ENCODE assay signal across 24 cellular contexts in genomic region chr20:64236137-64237088, GRCh38. TPM values are rescaled to one million over a fixed set of nuclear protein-coding genes. Genes with fewer than 3 reads are reported as not detected.
DNase-seq lines count a peak whose midpoint lies in the region; ATAC-seq, FAIRE-seq and TF ChIP-seq lines count a peak whose summit lies in the region.
"Had no signal": no experiment of that assay in that cellular context is flagged by ENCODE, and none has a peak within 500 bp of the region (broad histone marks: within the 10 kb centered on the region; RNA-seq: fewer than 3 reads in every experiment).

No MANE protein-coding gene starts in this region.

- H3K4me3 ChIP-seq in heart right ventricle (no peak overlapping the region), GM12878 (no peak overlapping the region), right lobe of liver (no peak overlapping the region), small intestine (ENCODE audit: low read depth in 1 of 2, low read length in 2 of 2) (no peak overlapping the region)
- H3K4me3 ChIP-seq: SJCRH30 had no signal

- no peak overlapping the region for H3K4me2 ChIP-seq in GM12878 (ENCODE audit: control insufficient read depth, insufficient read depth)

- 89 to 96% methylated on average over 22 to 26 of the region's 27 CpGs for WGBS in heart right ventricle, 2 donors
- 71% methylated on average over 25 of the region's 27 CpGs for WGBS in GM12878 (ENCODE audit: insufficient coverage, insufficient replicate concordance, low lambda C conversion rate, missing lambda C conversion rate)
- 29% methylated on average over 5 of the region's 27 CpGs for WGBS in right lobe of liver (ENCODE audit: insufficient coverage, low coverage, low lambda C conversion rate, missing lambda C conversion rate)
- 64 to 84% (median 67%) methylated on average over 17 to 27 of the region's 27 CpGs for WGBS in small intestine, 3 donors

- TF ChIP-seq RAD21 in GM12878 (IDR thresholded peaks at IDR 0.05; ENCODE audit: insufficient read depth, low read depth, low read length) = no peak

- ATAC-seq in Right ventricle myocardium inferior (no peak), heart right ventricle (no peak), GM12878 (no peak), right lobe of liver (peak in 3 of 4 donors; percentile 14 to 64 (median 50)), HG02763 (IDR thresholded peaks at IDR 0.05; ENCODE audit: unreplicated experiment) (no peak)

- RAD21 ChIA-PET in GM12878 (lab: Charles Lee; ENCODE audit: unreplicated experiment) = no interaction called here

- no TSS peak for BruUV-seq in GM12878 (replicated peaks; lab: Mats Ljungman, UMichigan)

- TF ChIP-seq POLR2A in GM12878 (IDR thresholded peaks at IDR 0.05; ENCODE audit: low read depth, low read length) (no peak), right lobe of liver (IDR thresholded peaks at IDR 0.05) (no peak)

- no peak overlapping the region for H3K9ac ChIP-seq in GM12878 (ENCODE audit: control insufficient read depth, insufficient read depth, low read length)

- no peak for TF ChIP-seq CTCF in heart right ventricle (IDR thresholded peaks at IDR 0.05)
- TF ChIP-seq CTCF in GM12878 (IDR thresholded peaks at IDR 0.05 in 2 of 3, conservative IDR thresholded peaks at IDR 0.05 in 1 of 3; ENCODE audit: control insufficient read depth in 2 of 3, extremely low read depth in 1 of 3, insufficient read depth in 1 of 3, low read depth in 3 of 3, low read length in 3 of 3) = no peak
- no peak for TF ChIP-seq CTCF in right lobe of liver (IDR thresholded peaks at IDR 0.05)

- no peak overlapping the region for H2AFZ ChIP-seq in GM12878 (ENCODE audit: control insufficient read depth, low read depth, low read length)

- H3K4me1 ChIP-seq in heart right ventricle (peaks cover 0 to 27% (median 7%) of the 10 kb centered on the region in 9 donors), GM12878 (ENCODE audit: control insufficient read depth, insufficient read depth, low read length) (peaks cover 12% of the 10 kb centered on the region), right lobe of liver (peaks cover 0 to 44% (median 18%) of the 10 kb centered on the region in 4 donors), small intestine (ENCODE audit: control insufficient read depth in 2 of 2, insufficient read depth in 1 of 2, low read depth in 1 of 2, low read length in 1 of 2) (no peaks in the 10 kb centered on the region)
- H3K4me1 ChIP-seq: SJCRH30 had no signal

- no peaks in the 10 kb centered on the region for H3K79me2 ChIP-seq in GM12878 (ENCODE audit: control insufficient read depth, insufficient read depth, low read length)

- H3K27me3 ChIP-seq in heart right ventricle (no peaks in the 10 kb centered on the region), GM12878 (replicated peaks in 1 of 2; ENCODE audit: control insufficient read depth in 2 of 2, insufficient read depth in 2 of 2, low read length in 1 of 2) (no peaks in the 10 kb centered on the region), right lobe of liver (no peaks in the 10 kb centered on the region), small intestine (ENCODE audit: control insufficient read depth in 2 of 2, insufficient read depth in 2 of 2, low read length in 2 of 2) (no peaks in the 10 kb centered on the region)

- no peak for TF ChIP-seq EP300 in GM12878 (IDR thresholded peaks at IDR 0.05; ENCODE audit: borderline replicate concordance in 1 of 2, control insufficient read depth in 1 of 2, low read depth in 2 of 2, low read length in 2 of 2)

- no peaks in the 10 kb centered on the region for H4K20me1 ChIP-seq in GM12878 (ENCODE audit: control insufficient read depth, insufficient read depth)

- CTCF ChIA-PET in GM12878 (lab: Yijun Ruan, JAX) = interaction anchor here (0.7 to 2.2 kb wide), 3 partner anchors 11 to 49 kb away, joined by 3 to 6 read pairs (median 3); no protein-coding TSS in a partner anchor

- H3K9me3 ChIP-seq in heart right ventricle = no peaks in the 10 kb centered on the region
- H3K9me3 ChIP-seq in GM12878 (replicated peaks; ENCODE audit: control insufficient read depth, insufficient read depth, low read length) = no peaks in the 10 kb centered on the region
- H3K9me3 ChIP-seq in right lobe of liver = no peaks in the 10 kb centered on the region
- no peaks in the 10 kb centered on the region for H3K9me3 ChIP-seq in small intestine (ENCODE audit: control insufficient read depth, low read depth)
- H3K9me3 ChIP-seq: SJCRH30 had no signal

- SMC1A ChIA-PET in GM12878 (lab: Charles Lee; ENCODE audit: uncharacterized antibody, unreplicated experiment) = no interaction called here

- DNase-seq in Right ventricle myocardium inferior (ENCODE audit: missing footprints) = peak; percentile 32
- DNase-seq in heart right ventricle = no peak
- no peak for DNase-seq in GM12878 (ENCODE audit: low read depth, low spot score)
- DNase-seq in right lobe of liver = peak in 2 of 3 donors; percentile 58 to 69
- DNase-seq in small intestine = peak; percentile 8
- no peak for DNase-seq in activated naive CD4-positive, alpha-beta T cell (lab: John Stamatoyannopoulos, UW)
- no peak for DNase-seq in cerebellum (ENCODE audit: low spot score)
- DNase-seq: AML-193; C1 segment of cervical spinal cord; Calu3; H7; KBM-7; MM.1S; NCI-H1048; NCI-H1436; NCI-H1930; NCI-H2227 treated with DMSO at 0.1 percent for 48 hours; NCI-H524; NCI-H774; NK-92 treated with Interleukin-12 subunit alpha and Interleukin-12 subunit beta, amount 100 ng/mL, for 24 hours; SJCRH30 had no signal

- intact Hi-C loops in Right ventricle myocardium inferior (cut with DNase I) = no loop called here
- intact Hi-C loops in heart right ventricle (cut with DNase I) = no loop called here
- intact Hi-C loops in GM12878 (cut with micrococcal nuclease; ENCODE audit: unreplicated experiment) = no loop called here
- intact Hi-C loops in right lobe of liver (cut with DNase I) = no loop called here

- H3K27ac ChIP-seq in heart right ventricle (no peak overlapping the region), GM12878 (ENCODE audit: control insufficient read depth, insufficient read depth) (no peak overlapping the region), right lobe of liver (peak overlapping the region; percentile 6 to 41 (median 37)), small intestine (ENCODE audit: low read depth in 1 of 2, low read length in 1 of 2) (no peak overlapping the region)
- H3K27ac ChIP-seq: RWPE1, SJCRH30 had no signal

- POLR2A ChIA-PET in GM12878 (lab: Charles Lee) = no interaction called here

- H3K36me3 ChIP-seq in heart right ventricle (no peaks in the 10 kb centered on the region), GM12878 (ENCODE audit: control insufficient read depth in 2 of 2, insufficient read depth in 2 of 2, low read length in 1 of 2) (no peaks in the 10 kb centered on the region), right lobe of liver (no peaks in the 10 kb centered on the region), small intestine (ENCODE audit: control insufficient read depth in 2 of 2, insufficient read depth in 2 of 2, low read length in 2 of 2) (no peaks in the 10 kb centered on the region)
- H3K36me3 ChIP-seq: SJCRH30 had no signal

- in situ Hi-C loops in GM12878 (cut with MboI) = no loop called here

- FAIRE-seq in GM12878 (lab: Jason Lieb, UNC) (no peak), small intestine (lab: Jason Lieb, UNC) (no peak)
- FAIRE-seq: G401.6 had no signal

TF ChIP-seq in GM12878, 131 proteins besides CTCF, POLR2A, EP300 and RAD21:
- TF ChIP-seq ZNF274 (IDR thresholded peaks at IDR 0.05; ENCODE audit: insufficient read depth, insufficient read length) (no peak), FOXK2 (IDR thresholded peaks at IDR 0.05) (peak; percentile 16; the same call in 1 of the 2 replicates), SMAD1 (IDR thresholded peaks at IDR 0.05; ENCODE audit: low read depth, partially characterized antibody) (no peak)

RNA-seq across cellular contexts. Expression of gene PCMTD2, which starts 19.1 kb away (rescaled TPM):
- total RNA-seq in Right ventricle myocardium inferior (71.0 TPM), heart right ventricle (10 to 100 TPM; 56.2 to 83.5 (median 69.4) TPM), GM12878 (2014; rRNA removed) (18.2 and 19.3 TPM in 2 replicates), GM12878 (2014; rRNA removed; fragmentation: Illumina TruSeq; extraction: Trizol) (14.8 and 16.8 TPM in 2 replicates), GM12878 (2021) (23.4 and 26.9 TPM in 2 replicates), right lobe of liver (10 to 100 TPM; 24.5 to 39.7 (median 28.6) TPM), cerebellum (93.7 TPM)
- polyA plus RNA-seq in heart right ventricle (10 to 100 TPM; 11.7 to 68.4 TPM), GM12878 (2011; rRNA removed) (36.8 and 53.4 TPM in 2 replicates), GM12878 (2014; fragmentation: Illumina TruSeq; extraction: Trizol) (26.9 and 32.7 TPM in 2 replicates), GM12878 (2014; fragmentation: Nextera tagmentation; extraction: Ambion mirVana) (10 to 100 TPM in 1 of 2 experiments, 1 to 10 TPM in 1; 6.8 to 12.6 TPM), GM12878 (2014; rRNA removed) (25.3 and 33.5 TPM in 2 replicates), GM12878 (2016; fragmentation: Nextera tagmentation; extraction: Ambion mirVana) (10 to 100 TPM; 13.3 to 13.6 TPM), small intestine (10 to 100 TPM; 15.7 to 22.3 (median 19.9) TPM)
- total RNA-seq in GM12878 (2013; cell fraction: nucleolus; rRNA removed) = 67.7 and 69.6 TPM in 2 replicates
- 10.9 TPM for polyA plus RNA-seq in GM12878 (2011; ENCODE audit: low read depth)
- polyA plus RNA-seq in GM12878 (2011; cell fraction: cytosol; rRNA removed) = 23.2 and 23.8 TPM in 2 replicates
- 32.1 and 32.6 TPM in 2 replicates for polyA plus RNA-seq in GM12878 (2011; cell fraction: nucleus; rRNA removed)
- 17.7 and 21.4 TPM in 2 replicates for polyA plus RNA-seq in GM12878 (2012)
- polyA minus RNA-seq in GM12878 (2011; rRNA and poly(A)+ RNA removed) = 19.8 and 23.6 TPM in 2 replicates
- 11.9 and 13.5 TPM in 2 replicates for polyA minus RNA-seq in GM12878 (2011; cell fraction: cytosol; rRNA and poly(A)+ RNA removed)
- polyA minus RNA-seq in GM12878 (2011; cell fraction: nucleus; rRNA and poly(A)+ RNA removed) = 9.2 and 14.6 TPM in 2 replicates

Comparison
In these comparisons a context has a peak if more than half of its experiments do, and no peak if none do; other contexts are left out.
1. DNase-seq: peak in Right ventricle myocardium inferior (single experiment), right lobe of liver (2 of 3) and small intestine (single experiment); none in heart right ventricle (0 of 2), GM12878 (single experiment), activated naive CD4-positive, alpha-beta T cell (0 of 4) and cerebellum (single experiment).
2. ATAC-seq: peak in right lobe of liver (3 of 4); none in Right ventricle myocardium inferior (single experiment), heart right ventricle (0 of 8), GM12878 (single experiment) and HG02763 (single experiment).
3. H3K27ac ChIP-seq: peak in right lobe of liver (3 of 3); none in heart right ventricle (0 of 10), GM12878 (single experiment) and small intestine (0 of 2).